Comparison of ENCODE assay signal across 25 cellular contexts in genomic region chr10:42941790-42942189, GRCh38.
A peak's percentile ranks its signal among the peaks of the same experiment; 100 is the strongest.
DNase-seq lines count a peak whose midpoint lies in the region; ATAC-seq, FAIRE-seq and TF ChIP-seq lines count a peak whose summit lies in the region.
"Had no signal": no experiment of that assay in that cellular context is flagged by ENCODE, and none has a peak within 500 bp of the region (broad histone marks: within the 10 kb centered on the region; RNA-seq: fewer than 3 reads in every experiment).

No MANE protein-coding gene starts in this region.

- TF ChIP-seq CTCF in coronary artery (IDR thresholded peaks at IDR 0.05) (no peak), sigmoid colon (IDR thresholded peaks at IDR 0.05) (no peak), HepG2 (CRISPR knock-in tag; IDR thresholded peaks at IDR 0.05) (no peak)

- intact Hi-C loops in sigmoid colon (cut with DNase I) (no loop called here), HepG2 (cut with micrococcal nuclease; ENCODE audit: unreplicated experiment) (loop anchor here (2.0 kb wide), 1 partner anchor 75 kb away; no protein-coding TSS in a partner anchor)

- CTCF ChIA-PET in HepG2 (lab: Yijun Ruan, JAX; ENCODE audit: low intra/inter-chr PET ratio, low total read pairs) = no interaction called here

- WGBS in sigmoid colon, 2 donors = 67 to 72% methylated on average over 5 of the region's 5 CpGs
- 0% methylated on average over 1 of the region's 5 CpGs for WGBS in HepG2 (ENCODE audit: low lambda C conversion rate)

- peaks cover 32% of the 10 kb centered on the region for H3K4me1 ChIP-seq in BLaER1
- peaks cover 7 to 32% (median 21%) of the 10 kb centered on the region in 10 experiments; a peak in 19 of 20 replicates for H3K4me1 ChIP-seq in BLaER1 treated with 17β-estradiol and CSF1 and Interleukin-3, amounts not matched to agents 10 nM and 100 nM
- no peaks in the 10 kb centered on the region for H3K4me1 ChIP-seq in sigmoid colon
- no peaks in the 10 kb centered on the region for H3K4me1 ChIP-seq in HepG2 (ENCODE audit: insufficient read depth, low read length)

- H3K4me2 ChIP-seq in BLaER1 (peak overlapping the region; percentile 66), HepG2 (ENCODE audit: low read depth, low read length) (no peak overlapping the region)
- H3K4me2 ChIP-seq in BLaER1 treated with 17β-estradiol and CSF1 and Interleukin-3, amounts not matched to agents 10 nM and 100 nM = peak overlapping the region in 6 of 11 experiments; percentile 61 to 73 (median 64); a peak in 6 of 22 replicates

- H3K27me3 ChIP-seq in BLaER1 (no peaks in the 10 kb centered on the region; the same call in 1 of the 2 replicates), sigmoid colon (no peaks in the 10 kb centered on the region), HepG2 (ENCODE audit: control insufficient read depth in 1 of 2, insufficient read depth in 2 of 2, low read length in 2 of 2) (peaks cover 1 to 16% of the 10 kb centered on the region in 2 experiments; a peak in 2 of 5 replicates)
- H3K27me3 ChIP-seq in BLaER1 treated with 17β-estradiol and CSF1 and Interleukin-3, amounts not matched to agents 10 nM and 100 nM = no peaks in the 10 kb centered on the region

- FAIRE-seq in HepG2 (lab: Jason Lieb, UNC) = no peak
- FAIRE-seq: GM12892, GM19239 had no signal

- no peak overlapping the region for H3K9ac ChIP-seq in BLaER1
- H3K9ac ChIP-seq in BLaER1 treated with 17β-estradiol and CSF1 and Interleukin-3, amounts not matched to agents 10 nM and 100 nM = no peak overlapping the region
- no peak overlapping the region for H3K9ac ChIP-seq in HepG2 (ENCODE audit: insufficient read depth, low read depth, low read length)

- H3K79me2 ChIP-seq in HepG2 (ENCODE audit: insufficient read depth, low read length) = no peaks in the 10 kb centered on the region

- H3K9me3 ChIP-seq in BLaER1 = no peaks in the 10 kb centered on the region
- no peaks in the 10 kb centered on the region for H3K9me3 ChIP-seq in BLaER1 treated with 17β-estradiol and CSF1 and Interleukin-3, amounts not matched to agents 10 nM and 100 nM (replicated peaks in 1 of 11)
- H3K9me3 ChIP-seq in sigmoid colon = no peaks in the 10 kb centered on the region
- H3K9me3 ChIP-seq in HepG2 (ENCODE audit: low read length) = no peaks in the 10 kb centered on the region

- DNase-seq in coronary artery (ENCODE audit: low spot score) (peak; percentile 58), sigmoid colon (peak; percentile 38), HepG2 (ENCODE audit: low spot score) (no peak), caudate nucleus (lab: John Stamatoyannopoulos, UW) (no peak)
- no peak for DNase-seq in activated CD4-positive, alpha-beta T cell treated with anti-CD3 and anti-CD28 coated beads for 4 hours
- DNase-seq: CD8-positive, alpha-beta memory T cell; DMS 273 treated with DMSO at 0.1 percent for 48 hours; DMS79; EL; GF-D8; H7; Karpas-422; NCI-H1092; NCI-H1417 treated with DMSO at 0.1 percent for 48 hours; NCI-H1694 treated with DMSO at 0.1 percent for 48 hours; NCI-H2081; NCI-H2227 treated with DMSO at 0.1 percent for 48 hours; NCI-H526 treated with DMSO at 0.1 percent for 48 hours; Right ventricle myocardium superior; RPMI8226; SW 1271 had no signal

- no TSS peak for BruUV-seq in HepG2 (replicated peaks; lab: Mats Ljungman, UMichigan)

- TF ChIP-seq EP300 in sigmoid colon (IDR thresholded peaks at IDR 0.05) = no peak
- no peak for TF ChIP-seq EP300 in HepG2 (IDR thresholded peaks at IDR 0.05; ENCODE audit: low read depth in 2 of 2, low read length in 2 of 2)
- no peak for TF ChIP-seq EP300 in HepG2 (CRISPR knock-in tag; IDR thresholded peaks at IDR 0.05; ENCODE audit: borderline replicate concordance)

- TF ChIP-seq RAD21 in HepG2 (CRISPR knock-in tag; IDR thresholded peaks at IDR 0.05) = no peak

- in situ Hi-C loops in HepG2 (cut with HindIII; ENCODE audit: extremely low pct_ligation_motif_present, low pct_unique_long_range_greater_than_20kb) = no loop called here

- no peak for ATAC-seq in HepG2

- H3K36me3 ChIP-seq in BLaER1 (no peaks in the 10 kb centered on the region), sigmoid colon (no peaks in the 10 kb centered on the region), HepG2 (replicated peaks in 1 of 2; ENCODE audit: control insufficient read depth in 1 of 2, insufficient read depth in 2 of 2, low read length in 2 of 2) (no peaks in the 10 kb centered on the region)
- no peaks in the 10 kb centered on the region for H3K36me3 ChIP-seq in BLaER1 treated with 17β-estradiol and CSF1 and Interleukin-3, amounts not matched to agents 10 nM and 100 nM

- H3K4me3 ChIP-seq in BLaER1 (no peak overlapping the region), coronary artery (no peak overlapping the region), sigmoid colon (no peak overlapping the region), HepG2 (replicated peaks in 1 of 3; ENCODE audit: insufficient read depth in 1 of 3, low read depth in 2 of 3, low read length in 3 of 3) (no peak overlapping the region)
- no peak overlapping the region for H3K4me3 ChIP-seq in BLaER1 treated with 17β-estradiol and CSF1 and Interleukin-3, amounts not matched to agents 10 nM and 100 nM

- H4K20me1 ChIP-seq in BLaER1 (no peaks in the 10 kb centered on the region), HepG2 (ENCODE audit: insufficient read depth, low read length) (no peaks in the 10 kb centered on the region)
- H4K20me1 ChIP-seq in BLaER1 treated with 17β-estradiol and CSF1 and Interleukin-3, amounts not matched to agents 10 nM and 100 nM = no peaks in the 10 kb centered on the region

- no peak overlapping the region for H2AFZ ChIP-seq in HepG2 (ENCODE audit: low read length)

- POLR2A ChIA-PET in HepG2 (lab: Yijun Ruan, JAX) = no interaction called here

- H3K27ac ChIP-seq in BLaER1 = no peak overlapping the region
- no peak overlapping the region for H3K27ac ChIP-seq in BLaER1 treated with 17β-estradiol and CSF1 and Interleukin-3, amounts not matched to agents 10 nM and 100 nM
- H3K27ac ChIP-seq in coronary artery = no peak overlapping the region
- no peak overlapping the region for H3K27ac ChIP-seq in sigmoid colon
- H3K27ac ChIP-seq in HepG2 (ENCODE audit: extremely low read length, insufficient read depth, low read length) = no peak overlapping the region
- no peak overlapping the region for H3K27ac ChIP-seq in caudate nucleus (ENCODE audit: low read depth, low read length)

- TF ChIP-seq POLR2A in sigmoid colon (IDR thresholded peaks at IDR 0.05) (no peak), HepG2 (IDR thresholded peaks at IDR 0.05; ENCODE audit: insufficient read depth in 1 of 2, low read depth in 2 of 2, low read length in 2 of 2) (no peak)

TF ChIP-seq in HepG2, 621 proteins besides CTCF, POLR2A, EP300 and RAD21 (continues in another document):
- TF ChIP-seq ZNF333 (CRISPR knock-in tag; IDR thresholded peaks at IDR 0.05; ENCODE audit: borderline replicate concordance) (no peak), ZNF839 (CRISPR knock-in tag; IDR thresholded peaks at IDR 0.05; ENCODE audit: borderline replicate concordance) (no peak), ZNF800 (CRISPR knock-in tag; IDR thresholded peaks at IDR 0.05) (no peak), ZNF280B (CRISPR knock-in tag; IDR thresholded peaks at IDR 0.05; ENCODE audit: borderline replicate concordance) (no peak), FOXO1 (CRISPR knock-in tag; IDR thresholded peaks at IDR 0.05) (no peak), ZNF513 (CRISPR knock-in tag; conservative IDR thresholded peaks at IDR 0.05) (no peak), ZNF557 (CRISPR knock-in tag; IDR thresholded peaks at IDR 0.05) (no peak), SOX13 (IDR thresholded peaks at IDR 0.05) (no peak), SOX13 (CRISPR knock-in tag; conservative IDR thresholded peaks at IDR 0.05 in 1 of 2, IDR thresholded peaks at IDR 0.05 in 1 of 2) (no peak), ZNF30 (CRISPR knock-in tag; IDR thresholded peaks at IDR 0.05) (no peak), NAIF1 (CRISPR knock-in tag; IDR thresholded peaks at IDR 0.05; ENCODE audit: borderline replicate concordance) (no peak), BRD4 (CRISPR knock-in tag; IDR thresholded peaks at IDR 0.05) (no peak), ZNF343 (CRISPR knock-in tag; IDR thresholded peaks at IDR 0.05) (no peak)

Comparison
In these comparisons a context has a peak if more than half of its experiments do, and no peak if none do; other contexts are left out.
1. DNase-seq: peak in coronary artery (single experiment) and sigmoid colon (single experiment); none in activated CD4-positive, alpha-beta T cell treated with anti-CD3 and anti-CD28 coated beads for 4 hours (0 of 2), HepG2 (single experiment) and caudate nucleus (0 of 61).